15 cellular contexts compared by ENCODE assay signal in the genomic region with DNA sequence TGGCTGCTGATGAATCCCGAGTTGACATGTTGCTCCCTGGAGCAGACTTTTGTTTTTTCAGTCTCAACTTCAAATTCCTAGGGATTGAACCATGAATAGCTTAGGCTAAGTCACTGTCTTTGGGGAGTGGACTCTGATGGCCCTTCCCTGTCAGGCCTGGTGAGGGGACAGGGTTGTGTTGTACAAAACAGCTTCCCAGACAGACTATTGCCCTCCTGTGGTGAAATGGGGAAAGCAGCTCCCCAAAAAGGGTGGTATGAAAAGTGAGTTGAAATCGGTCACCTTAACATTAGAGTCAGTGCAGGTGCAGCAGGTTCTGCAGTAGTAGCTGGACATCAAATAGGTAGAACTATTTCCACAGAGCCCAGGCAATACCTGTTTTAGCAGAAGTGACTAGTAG.
DNase-seq lines count a peak whose midpoint lies in the region; ATAC-seq, FAIRE-seq and TF ChIP-seq lines count a peak whose summit lies in the region.
"Had no signal": no experiment of that assay in that cellular context is flagged by ENCODE, and none has a peak within 500 bp of the region (broad histone marks: within the 10 kb centered on the region; RNA-seq: fewer than 3 reads in every experiment).

No MANE protein-coding gene starts in this region.

- no peak overlapping the region for H2BK15ac ChIP-seq in mesendoderm (replicated peaks; ENCODE audit: low read depth)

- in situ Hi-C loops in GM12878 (cut with MboI) = no loop called here

- H3K18ac ChIP-seq in mesendoderm (ENCODE audit: low read length) = no peak overlapping the region

- CTCF ChIA-PET in GM12878 (lab: Yijun Ruan, JAX) = interaction anchor here (0.7 kb wide), 1 partner anchor 9 kb away, joined by 3 read pairs; no protein-coding TSS in a partner anchor

- intact Hi-C loops in GM12878 (cut with micrococcal nuclease; ENCODE audit: unreplicated experiment) = no loop called here

- H3K36me3 ChIP-seq in GM12878 (ENCODE audit: control insufficient read depth in 2 of 2, insufficient read depth in 2 of 2, low read length in 1 of 2) (no peaks in the 10 kb centered on the region), mesendoderm (ENCODE audit: control insufficient read depth, insufficient read depth, low read length) (no peaks in the 10 kb centered on the region)
- no peaks in the 10 kb centered on the region for H3K36me3 ChIP-seq in effector memory CD4-positive, alpha-beta T cell (ENCODE audit: control insufficient read depth, insufficient read depth, low read length)
- H3K36me3 ChIP-seq: neutrophil had no signal

- ATAC-seq in GM12878 (peak; percentile 50; the same call in 1 of the 3 replicates), HG02678 (IDR thresholded peaks at IDR 0.05; ENCODE audit: unreplicated experiment) (no peak)
- ATAC-seq: esophagus mucosa; left lobe of liver; stimulated activated effector memory CD8-positive, alpha-beta T cell treated with anti-CD3 and anti-CD28 coated beads, Interleukin-12 subunit alpha, Interleukin-12 subunit beta, amount 100 ng/mL, for 72 hours had no signal

- RAD21 ChIA-PET in GM12878 (lab: Charles Lee; ENCODE audit: unreplicated experiment) = no interaction called here

- H4K20me1 ChIP-seq in GM12878 (ENCODE audit: control insufficient read depth, insufficient read depth) = no peaks in the 10 kb centered on the region

- no peak for FAIRE-seq in GM12878 (lab: Jason Lieb, UNC)
- FAIRE-seq: TTC549 had no signal

- no peak overlapping the region for H2BK5ac ChIP-seq in mesendoderm (ENCODE audit: low read length)

- DNase-seq in NCI-H146 (lab: John Stamatoyannopoulos, UW) (peak; percentile 20), NCI-H146 treated with DMSO at 0.1 percent for 48 hours (lab: John Stamatoyannopoulos, UW; ENCODE audit: unreplicated experiment) (no peak), M059J (ENCODE audit: low read depth) (peak; percentile 1), GM12878 (ENCODE audit: low read depth, low spot score) (no peak), mesendoderm (peak; percentile 49), NOMO-1 (lab: John Stamatoyannopoulos, UW; ENCODE audit: unreplicated experiment in 2 of 2) (no peak)
- DNase-seq in effector memory CD4-positive, alpha-beta T cell = no peak
- DNase-seq: activated T-cell treated with anti-CD3 and anti-CD28 coated beads, Interleukin-2, amount 50 U/mL, for 48 hours; HCEC 1CT had no signal

- no peaks in the 10 kb centered on the region for H3K9me3 ChIP-seq in GM12878 (replicated peaks; ENCODE audit: control insufficient read depth, insufficient read depth, low read length)
- H3K9me3 ChIP-seq in effector memory CD4-positive, alpha-beta T cell (ENCODE audit: control insufficient read depth, low read length) = no peaks in the 10 kb centered on the region
- H3K9me3 ChIP-seq: neutrophil had no signal

- peak in 1 of 3 experiments; percentile 15; a peak in 1 of 6 replicates for TF ChIP-seq CTCF in GM12878 (IDR thresholded peaks at IDR 0.05 in 2 of 3, conservative IDR thresholded peaks at IDR 0.05 in 1 of 3; ENCODE audit: control insufficient read depth in 2 of 3, extremely low read depth in 1 of 3, insufficient read depth in 1 of 3, low read depth in 3 of 3, low read length in 3 of 3)

- POLR2A ChIA-PET in GM12878 (lab: Charles Lee) = no interaction called here

- BruUV-seq in GM12878 (replicated peaks; lab: Mats Ljungman, UMichigan) = no TSS peak

- no peak overlapping the region for H2BK120ac ChIP-seq in mesendoderm (ENCODE audit: low read depth, low read length)

- no peak overlapping the region for H3K56ac ChIP-seq in mesendoderm (ENCODE audit: low read length)

- H4K5ac ChIP-seq in mesendoderm (ENCODE audit: low read length) = no peak overlapping the region

- H2AFZ ChIP-seq in GM12878 (ENCODE audit: control insufficient read depth, low read depth, low read length) = no peak overlapping the region

- H4K8ac ChIP-seq in mesendoderm (ENCODE audit: low read depth, low read length) = no peak overlapping the region

- H3K4me3 ChIP-seq in GM12878 (no peak overlapping the region), mesendoderm (ENCODE audit: low read length) (no peak overlapping the region)
- H3K4me3 ChIP-seq in effector memory CD4-positive, alpha-beta T cell (ENCODE audit: insufficient read depth, low read depth, low read length, poor library complexity, severe bottlenecking) = no peak overlapping the region

- H3K4me1 ChIP-seq in GM12878 (ENCODE audit: control insufficient read depth, insufficient read depth, low read length) = no peaks in the 10 kb centered on the region
- no peaks in the 10 kb centered on the region for H3K4me1 ChIP-seq in mesendoderm (ENCODE audit: control insufficient read depth, low read depth, low read length)
- H3K4me1 ChIP-seq in effector memory CD4-positive, alpha-beta T cell (ENCODE audit: control insufficient read depth, insufficient read depth, low read length, poor library complexity, severe bottlenecking) = no peaks in the 10 kb centered on the region

- H3K9ac ChIP-seq in GM12878 (ENCODE audit: control insufficient read depth, insufficient read depth, low read length) (no peak overlapping the region), mesendoderm (ENCODE audit: low read length) (no peak overlapping the region)

- H3K79me1 ChIP-seq in mesendoderm (ENCODE audit: low read length) = no peaks in the 10 kb centered on the region

- H3K4ac ChIP-seq in mesendoderm (ENCODE audit: low read depth, low read length) = no peak overlapping the region

- H3K79me2 ChIP-seq in GM12878 (ENCODE audit: control insufficient read depth, insufficient read depth, low read length) (no peaks in the 10 kb centered on the region), mesendoderm (ENCODE audit: control insufficient read depth, insufficient read depth, low read length) (no peaks in the 10 kb centered on the region)

- H3K27ac ChIP-seq in GM12878 (ENCODE audit: control insufficient read depth, insufficient read depth) (no peak overlapping the region), mesendoderm (ENCODE audit: low read depth, low read length) (no peak overlapping the region)
- H3K27ac ChIP-seq in effector memory CD4-positive, alpha-beta T cell (ENCODE audit: insufficient read depth, low read length, poor library complexity, severe bottlenecking) = no peak overlapping the region
- H3K27ac ChIP-seq: neutrophil had no signal

- H3K4me2 ChIP-seq in GM12878 (ENCODE audit: control insufficient read depth, insufficient read depth) = no peak overlapping the region
- H3K4me2 ChIP-seq in mesendoderm (ENCODE audit: low read length) = no peak overlapping the region

- SMC1A ChIA-PET in GM12878 (lab: Charles Lee; ENCODE audit: uncharacterized antibody, unreplicated experiment) = interaction anchor here (1.0 kb wide), 1 partner anchor 50 kb away, joined by 3 read pairs; no protein-coding TSS in a partner anchor

- no peak overlapping the region for H3K23ac ChIP-seq in mesendoderm (ENCODE audit: low read length)

- H2AK5ac ChIP-seq in mesendoderm (ENCODE audit: low read length) = no peak overlapping the region

- H3K27me3 ChIP-seq in GM12878 (replicated peaks in 1 of 2; ENCODE audit: control insufficient read depth in 2 of 2, insufficient read depth in 2 of 2, low read length in 1 of 2) (no peaks in the 10 kb centered on the region), mesendoderm (ENCODE audit: insufficient read depth, low read length, poor library complexity) (no peaks in the 10 kb centered on the region)
- no peaks in the 10 kb centered on the region for H3K27me3 ChIP-seq in effector memory CD4-positive, alpha-beta T cell (replicated peaks; ENCODE audit: control insufficient read depth, insufficient read depth, low read length, poor library complexity, severe bottlenecking)
- H3K27me3 ChIP-seq: neutrophil had no signal

- no peak for TF ChIP-seq EP300 in GM12878 (IDR thresholded peaks at IDR 0.05; ENCODE audit: borderline replicate concordance in 1 of 2, control insufficient read depth in 1 of 2, low read depth in 2 of 2, low read length in 2 of 2)

- TF ChIP-seq RAD21 in GM12878 (IDR thresholded peaks at IDR 0.05; ENCODE audit: insufficient read depth, low read depth, low read length) = no peak

- WGBS in GM12878 (ENCODE audit: insufficient coverage, insufficient replicate concordance, low lambda C conversion rate, missing lambda C conversion rate) = 26% methylated on average over 2 of the region's 2 CpGs
- no CpG with 5 or more reads among the region's 2 CpGs for WGBS in mesendoderm (ENCODE audit: extremely low coverage, insufficient coverage, low lambda C conversion rate)

- no peak for TF ChIP-seq POLR2A in GM12878 (IDR thresholded peaks at IDR 0.05; ENCODE audit: low read depth, low read length)

TF ChIP-seq in GM12878, 131 proteins besides CTCF, POLR2A, EP300 and RAD21:
- no peak for TF ChIP-seq MTA2 (IDR thresholded peaks at IDR 0.05; ENCODE audit: low read depth)
- no peak for TF ChIP-seq SPI1 (IDR thresholded peaks at IDR 0.05; ENCODE audit: borderline replicate concordance, insufficient read depth, low read depth, low read length)
- no peak for TF ChIP-seq SUZ12 (IDR thresholded peaks at IDR 0.05; ENCODE audit: unreplicated experiment)
- TF ChIP-seq POLR2AphosphoS2 (IDR thresholded peaks at IDR 0.05; ENCODE audit: low read depth, low read length) = no peak
- TF ChIP-seq PAX5 (IDR thresholded peaks at IDR 0.05; ENCODE audit: borderline replicate concordance, low read depth, low read length) = no peak
- no peak for TF ChIP-seq CBFB (IDR thresholded peaks at IDR 0.05; ENCODE audit: low read depth)
- no peak for TF ChIP-seq NRF1 (conservative IDR thresholded peaks at IDR 0.05; ENCODE audit: low read depth, low read length)

Comparison
In these comparisons a context has a peak if more than half of its experiments do, and no peak if none do; other contexts are left out.
1. DNase-seq: peak in NCI-H146 (single experiment), M059J (single experiment) and mesendoderm (single experiment); none in NCI-H146 treated with DMSO at 0.1 percent for 48 hours (single experiment), GM12878 (single experiment), NOMO-1 (0 of 2) and effector memory CD4-positive, alpha-beta T cell (0 of 3).